11 cellular contexts compared by ENCODE assay signal in genomic region chr13:28753946-28754345, GRCh38. TPM values are rescaled to one million over a fixed set of nuclear protein-coding genes. Genes with fewer than 3 reads are reported as not detected.
DNase-seq lines count a peak whose midpoint lies in the region; ATAC-seq, FAIRE-seq and TF ChIP-seq lines count a peak whose summit lies in the region.
"Had no signal": no experiment of that assay in that cellular context is flagged by ENCODE, and none has a peak within 500 bp of the region (broad histone marks: within the 10 kb centered on the region; RNA-seq: fewer than 3 reads in every experiment).

No MANE protein-coding gene starts in this region.

- TF ChIP-seq POLR2A in H54 (IDR thresholded peaks at IDR 0.05; ENCODE audit: low read depth, low read length): no peak

- H4K20me1 ChIP-seq in astrocyte (ENCODE audit: insufficient read depth, low read length): no peaks in the 10 kb centered on the region

- H3K27me3 Mint-ChIP-seq in activated T-cell treated with anti-CD3 and anti-CD28 coated beads, Interleukin-2, amount 50 U/mL, for 72 hours (ENCODE audit: low read depth): no peaks in the 10 kb centered on the region
- no peaks in the 10 kb centered on the region for H3K27me3 Mint-ChIP-seq in astrocyte (ENCODE audit: low read depth, unreplicated experiment)

- no peak for ATAC-seq in activated T-cell treated with anti-CD3 and anti-CD28 coated beads, Interleukin-2, amount 50 U/mL, for 72 hours (replicated peaks in 1 of 2)
- ATAC-seq in stimulated activated effector memory CD8-positive, alpha-beta T cell treated with anti-CD3 and anti-CD28 coated beads, Interleukin-12 subunit alpha, Interleukin-12 subunit beta, amount 100 ng/mL, for 72 hours: no peak
- ATAC-seq in GM21360 (IDR thresholded peaks at IDR 0.05; ENCODE audit: unreplicated experiment): no peak

- H3K4me1 ChIP-seq in astrocyte (ENCODE audit: insufficient read depth, low read length): no peaks in the 10 kb centered on the region

- no peak overlapping the region for H3K4me3 Mint-ChIP-seq in activated T-cell treated with anti-CD3 and anti-CD28 coated beads, Interleukin-2, amount 50 U/mL, for 72 hours
- no peak overlapping the region for H3K4me3 Mint-ChIP-seq in astrocyte (ENCODE audit: unreplicated experiment)
- H3K4me3 Mint-ChIP-seq in stimulated activated effector memory CD8-positive, alpha-beta T cell treated with anti-CD3 and anti-CD28 coated beads, Interleukin-12 subunit alpha, Interleukin-12 subunit beta, amount 100 ng/mL, for 72 hours: peak overlapping the region; percentile 75

- peaks cover 7% of the 10 kb centered on the region in 2 donors for H3K9me3 Mint-ChIP-seq in activated T-cell treated with anti-CD3 and anti-CD28 coated beads, Interleukin-2, amount 50 U/mL, for 72 hours
- peaks cover 8% of the 10 kb centered on the region for H3K9me3 Mint-ChIP-seq in astrocyte (ENCODE audit: unreplicated experiment)
- H3K9me3 Mint-ChIP-seq in stimulated activated effector memory CD8-positive, alpha-beta T cell treated with anti-CD3 and anti-CD28 coated beads, Interleukin-12 subunit alpha, Interleukin-12 subunit beta, amount 100 ng/mL, for 72 hours: peaks cover 9% of the 10 kb centered on the region

- peak overlapping the region; percentile 12 for H3K27ac ChIP-seq in astrocyte (ENCODE audit: low read depth, low read length)

- H3K27ac Mint-ChIP-seq in activated T-cell treated with anti-CD3 and anti-CD28 coated beads, Interleukin-2, amount 50 U/mL, for 72 hours: peak overlapping the region; percentile 30
- peak overlapping the region; percentile 99 for H3K27ac Mint-ChIP-seq in astrocyte (ENCODE audit: unreplicated experiment)
- H3K27ac Mint-ChIP-seq in stimulated activated effector memory CD8-positive, alpha-beta T cell treated with anti-CD3 and anti-CD28 coated beads, Interleukin-12 subunit alpha, Interleukin-12 subunit beta, amount 100 ng/mL, for 72 hours: no peak overlapping the region

- no peak for FAIRE-seq in astrocyte (lab: Jason Lieb, UNC)
- FAIRE-seq in H54 (lab: Jason Lieb, UNC): no peak

- H3K9ac ChIP-seq in astrocyte (ENCODE audit: low read length): no peak overlapping the region

- no peaks in the 10 kb centered on the region for H3K9me3 ChIP-seq in astrocyte (ENCODE audit: insufficient read depth, low read depth, low read length)

- peaks cover 7 to 14% of the 10 kb centered on the region in 2 donors for H3K36me3 Mint-ChIP-seq in activated T-cell treated with anti-CD3 and anti-CD28 coated beads, Interleukin-2, amount 50 U/mL, for 72 hours (ENCODE audit: insufficient read depth in 2 of 2)
- peaks cover 2% of the 10 kb centered on the region for H3K36me3 Mint-ChIP-seq in astrocyte (ENCODE audit: low read depth, unreplicated experiment)
- H3K36me3 Mint-ChIP-seq in stimulated activated effector memory CD8-positive, alpha-beta T cell treated with anti-CD3 and anti-CD28 coated beads, Interleukin-12 subunit alpha, Interleukin-12 subunit beta, amount 100 ng/mL, for 72 hours: no peaks in the 10 kb centered on the region

- H3K4me3 ChIP-seq in astrocyte (ENCODE audit: insufficient read depth, low read depth, low read length): no peak overlapping the region
- H3K4me3 ChIP-seq: suprapubic skin had no signal

- no peaks in the 10 kb centered on the region for H3K36me3 ChIP-seq in astrocyte (ENCODE audit: insufficient read depth, low read length)
- H3K36me3 ChIP-seq: suprapubic skin had no signal

- DNase-seq in activated T-cell treated with anti-CD3 and anti-CD28 coated beads, Interleukin-2, amount 50 U/mL, for 72 hours: no peak
- no peak for DNase-seq in activated T-cell treated with anti-CD3 and anti-CD28 coated beads for 4 hours
- no peak for DNase-seq in astrocyte (ENCODE audit: low read depth)
- DNase-seq in islet precursor cell: peak; percentile 78
- DNase-seq in stimulated activated effector memory CD8-positive, alpha-beta T cell treated with anti-CD3 and anti-CD28 coated beads, Interleukin-12 subunit alpha, Interleukin-12 subunit beta, amount 100 ng/mL, for 72 hours (ENCODE audit: low spot score in 2 of 2): no peak
- no peak for DNase-seq in NCI-H524 (lab: John Stamatoyannopoulos, UW)
- no peak for DNase-seq in H54 (ENCODE audit: insufficient read length, low spot score)
- DNase-seq: NCI-H2107, T-helper 9 cell had no signal

- H3K27me3 ChIP-seq in astrocyte (ENCODE audit: insufficient read depth, low read length): no peaks in the 10 kb centered on the region
- H3K27me3 ChIP-seq: suprapubic skin had no signal

- TF ChIP-seq CTCF in astrocyte (IDR thresholded peaks at IDR 0.05; ENCODE audit: insufficient read depth, low read depth, low read length): no peak

- H3K79me2 ChIP-seq in astrocyte (ENCODE audit: insufficient read depth, low read length): no peaks in the 10 kb centered on the region

- H3K4me2 ChIP-seq in astrocyte (ENCODE audit: low read length): no peak overlapping the region

- peaks cover 19% of the 10 kb centered on the region for H3K4me1 Mint-ChIP-seq in activated T-cell treated with anti-CD3 and anti-CD28 coated beads, Interleukin-2, amount 50 U/mL, for 72 hours (ENCODE audit: low read depth)
- H3K4me1 Mint-ChIP-seq in astrocyte (ENCODE audit: low read depth, unreplicated experiment): peaks cover 17% of the 10 kb centered on the region
- peaks cover 15% of the 10 kb centered on the region for H3K4me1 Mint-ChIP-seq in stimulated activated effector memory CD8-positive, alpha-beta T cell treated with anti-CD3 and anti-CD28 coated beads, Interleukin-12 subunit alpha, Interleukin-12 subunit beta, amount 100 ng/mL, for 72 hours

- no peak overlapping the region for H2AFZ ChIP-seq in astrocyte (ENCODE audit: low read depth, low read length)

RNA-seq across cellular contexts. Expression of gene SLC46A3, which starts 35.2 kb away (rescaled TPM):
- total RNA-seq in activated T-cell treated with anti-CD3 and anti-CD28 coated beads, Interleukin-2, amount 50 U/mL, for 72 hours: 1 to 10 TPM; 7.2 to 7.3 TPM
- total RNA-seq in astrocyte: 6.1 and 8.6 TPM in 2 replicates
